20 cellular contexts compared by ENCODE assay signal in genomic region chr2:170255971-170256370, GRCh38.
DNase-seq lines count a peak whose midpoint lies in the region; ATAC-seq, FAIRE-seq and TF ChIP-seq lines count a peak whose summit lies in the region.
"Had no signal": no experiment of that assay in that cellular context is flagged by ENCODE, and none has a peak within 500 bp of the region (broad histone marks: within the 10 kb centered on the region; RNA-seq: fewer than 3 reads in every experiment).

No MANE protein-coding gene starts in this region.

- H4K20me1 ChIP-seq in PC-3 (ENCODE audit: low read length), result no peaks in the 10 kb centered on the region

- ATAC-seq in PC-3 (no peak), aorta (ENCODE audit: low FRiP score) (no peak), gastroesophageal sphincter (no peak)
- ATAC-seq: activated CD8-positive, alpha-beta T cell treated with anti-CD3 and anti-CD28 coated beads for 36 hours; stimulated activated naive CD8-positive, alpha-beta T cell treated with anti-CD3 and anti-CD28 coated beads, Interleukin-15, Interleukin-2, amounts not matched to agents 100 U/mL and 50 U/mL, for 24 hours; T-helper 17 cell had no signal

- CTCF ChIA-PET in BJ (lab: Yijun Ruan, JAX), result no interaction called here
- CTCF ChIA-PET in PC-3 (lab: Charles Lee), result no interaction called here

- BruUV-seq in PC-3 (replicated peaks; lab: Mats Ljungman, UMichigan), result no TSS peak

- no peaks in the 10 kb centered on the region for H3K4me1 ChIP-seq in PC-3 (ENCODE audit: insufficient read depth, low read length)
- H3K4me1 ChIP-seq in aorta (ENCODE audit: control insufficient read depth in 1 of 2, insufficient read depth in 2 of 2, low read length in 2 of 2), result peaks cover 0 to 2% of the 10 kb centered on the region in 2 donors
- H3K4me1 ChIP-seq in gastroesophageal sphincter, result no peaks in the 10 kb centered on the region
- H3K4me1 ChIP-seq: neural progenitor cell, SJCRH30 had no signal

- no peaks in the 10 kb centered on the region for H3F3A ChIP-seq in PC-3 (ENCODE audit: low read length, unreplicated experiment)

- H2AFZ ChIP-seq in PC-3 (ENCODE audit: low read length), result no peak overlapping the region
- H2AFZ ChIP-seq: neural progenitor cell had no signal

- TF ChIP-seq EP300 in gastroesophageal sphincter (IDR thresholded peaks at IDR 0.05), result no peak

- H3K9me2 ChIP-seq in PC-3 (replicated peaks; ENCODE audit: low read length), result no peaks in the 10 kb centered on the region

- no peak for TF ChIP-seq POLR2A in GM12892 (IDR thresholded peaks at IDR 0.05; ENCODE audit: low read depth, low read length)
- no peak for TF ChIP-seq POLR2A in gastroesophageal sphincter (IDR thresholded peaks at IDR 0.05)

- WGBS in aorta, 2 donors, result 12% methylated on average over 1 of the region's 1 CpG
- WGBS in gastroesophageal sphincter (ENCODE audit: low coverage in 1 of 2), 2 donors, result 36 to 44% methylated on average over 1 of the region's 1 CpG

- H3K36me3 ChIP-seq in BJ (ENCODE audit: control insufficient read depth, insufficient read depth, low read length), result no peaks in the 10 kb centered on the region
- no peaks in the 10 kb centered on the region for H3K36me3 ChIP-seq in PC-3 (ENCODE audit: low read depth, low read length)
- no peaks in the 10 kb centered on the region for H3K36me3 ChIP-seq in aorta (ENCODE audit: control insufficient read depth in 1 of 2, insufficient read depth in 2 of 2, low read length in 1 of 2)
- no peaks in the 10 kb centered on the region for H3K36me3 ChIP-seq in gastroesophageal sphincter
- H3K36me3 ChIP-seq: neural progenitor cell, SJCRH30 had no signal

- no peaks in the 10 kb centered on the region for H3K79me2 ChIP-seq in PC-3 (ENCODE audit: low read length)

- FAIRE-seq in GM19239 (lab: Jason Lieb, UNC) (no peak), GM12892 (lab: Jason Lieb, UNC) (no peak)
- FAIRE-seq: frontal cortex had no signal

- H3K9me3 ChIP-seq in PC-3 (ENCODE audit: low read length), result no peaks in the 10 kb centered on the region
- H3K9me3 ChIP-seq in aorta (ENCODE audit: control insufficient read depth, low read length), result no peaks in the 10 kb centered on the region
- peaks cover 0 to 4% (median 0%) of the 10 kb centered on the region in 3 donors for H3K9me3 ChIP-seq in gastroesophageal sphincter

- POLR2A ChIA-PET in BJ (lab: Charles Lee) (no interaction called here), PC-3 (lab: Charles Lee; ENCODE audit: unreplicated experiment) (interaction anchor here (0.6 kb wide), 1 partner anchor 1433 kb away, joined by 4 read pairs; no protein-coding TSS in a partner anchor)

- no peak overlapping the region for H3K9ac ChIP-seq in PC-3 (ENCODE audit: low read length)
- H3K9ac ChIP-seq: neural progenitor cell had no signal

- intact Hi-C loops in PC-3 (cut with micrococcal nuclease) (no loop called here), aorta (cut with DNase I) (no loop called here)

- TF ChIP-seq CTCF in BJ (IDR thresholded peaks at IDR 0.05; ENCODE audit: insufficient read depth, low read depth, low read length) (no peak), PC-3 (conservative IDR thresholded peaks at IDR 0.05; ENCODE audit: low read depth, low read length) (no peak), epithelial cell of proximal tubule (conservative IDR thresholded peaks at IDR 0.05; ENCODE audit: low read depth, low read length) (no peak), gastroesophageal sphincter (IDR thresholded peaks at IDR 0.05) (no peak)

- H3K4me3 ChIP-seq in BJ (ENCODE audit: low read depth, low read length) (no peak overlapping the region), PC-3 (ENCODE audit: low read length) (no peak overlapping the region), epithelial cell of proximal tubule (ENCODE audit: low read depth, low read length) (no peak overlapping the region), aorta (ENCODE audit: low read length in 2 of 2) (no peak overlapping the region), gastroesophageal sphincter (no peak overlapping the region)
- H3K4me3 ChIP-seq: neural progenitor cell, SJCRH30 had no signal

- H3K27me3 ChIP-seq in BJ (ENCODE audit: control insufficient read depth, insufficient read depth, low read length), result no peaks in the 10 kb centered on the region
- H3K27me3 ChIP-seq in PC-3 (ENCODE audit: low read length), result no peaks in the 10 kb centered on the region
- H3K27me3 ChIP-seq in aorta (ENCODE audit: control insufficient read depth in 1 of 2, insufficient read depth in 2 of 2, low read length in 1 of 2), result no peaks in the 10 kb centered on the region
- H3K27me3 ChIP-seq in gastroesophageal sphincter, result no peaks in the 10 kb centered on the region
- H3K27me3 ChIP-seq: neural progenitor cell, SJCRH30 had no signal

- DNase-seq in BJ (ENCODE audit: low read depth) (peak; percentile 4), PC-3 (peak; percentile 33), epithelial cell of proximal tubule (ENCODE audit: low read depth) (peak; percentile 9), myocyte (ENCODE audit: low read depth) (peak; percentile 23), GM19239 (ENCODE audit: insufficient read length, low spot score) (no peak), aorta (no peak), GM12892 (ENCODE audit: insufficient read length) (no peak)
- DNase-seq: activated CD8-positive, alpha-beta T cell treated with anti-CD3 and anti-CD28 coated beads for 36 hours; activated T-cell treated with anti-CD3 and anti-CD28 coated beads, Interleukin-2, amount 50 U/mL, for 48 hours; endodermal cell; Kasumi-1; NCI-H2107; NCI-H526 treated with DMSO at 0.1 percent for 48 hours; retina; SJCRH30; stimulated activated naive CD8-positive, alpha-beta T cell treated with anti-CD3 and anti-CD28 coated beads, Interleukin-15, Interleukin-2, amounts not matched to agents 100 U/mL and 50 U/mL, for 24 hours; T-helper 17 cell had no signal

- H3K4me2 ChIP-seq in PC-3 (ENCODE audit: low read length), result no peak overlapping the region
- H3K4me2 ChIP-seq: neural progenitor cell had no signal

- H3K27ac ChIP-seq in PC-3 (ENCODE audit: low read length) (no peak overlapping the region), aorta (ENCODE audit: low read depth in 1 of 2, low read length in 2 of 2) (no peak overlapping the region), gastroesophageal sphincter (no peak overlapping the region)
- H3K27ac ChIP-seq: neural progenitor cell, SJCRH30 had no signal

Comparison
In these comparisons a context has a peak if more than half of its experiments do, and no peak if none do; other contexts are left out.
1. DNase-seq: peak in BJ (single experiment), PC-3 (single experiment), epithelial cell of proximal tubule (single experiment) and myocyte (single experiment); none in GM19239 (single experiment), aorta (0 of 2) and GM12892 (single experiment).